In the genomic region with DNA sequence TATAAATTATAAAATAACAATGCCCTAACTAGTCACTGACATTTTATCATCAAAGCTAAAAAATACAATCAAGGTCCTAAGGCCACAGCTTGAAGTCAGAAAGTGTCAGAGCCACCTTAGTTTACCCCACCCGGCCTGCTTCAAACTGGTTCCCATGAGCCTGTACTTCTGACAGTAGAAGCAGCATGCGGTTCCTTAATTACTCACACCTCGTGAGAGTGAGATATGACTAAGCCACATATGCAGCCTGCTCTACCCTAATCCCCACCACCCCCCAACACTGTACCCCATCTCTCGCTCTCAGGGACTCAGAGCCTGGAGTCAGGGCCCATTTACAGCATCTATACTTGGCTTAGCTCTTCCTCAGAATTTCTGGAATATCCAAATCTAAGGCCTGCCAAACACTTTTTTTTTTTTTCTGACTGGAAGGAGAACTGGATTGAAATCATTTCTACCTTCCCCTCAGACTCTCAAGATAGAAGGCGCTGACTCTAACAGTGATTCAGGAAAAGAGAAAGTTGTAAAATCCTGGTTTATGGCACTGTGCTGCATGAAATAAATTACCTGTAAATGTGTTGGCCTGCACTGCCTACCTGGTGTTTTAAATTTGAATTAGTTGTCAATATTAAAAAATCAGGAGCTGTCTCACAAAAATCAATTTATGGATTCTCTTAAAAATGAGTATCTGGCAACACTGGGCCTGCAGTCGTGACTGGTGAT, we compare ENCODE assay signal across 20 cellular contexts.
DNase-seq lines count a peak whose midpoint lies in the region; ATAC-seq, FAIRE-seq and TF ChIP-seq lines count a peak whose summit lies in the region.
"Had no signal": no experiment of that assay in that cellular context is flagged by ENCODE, and none has a peak within 500 bp of the region (broad histone marks: within the 10 kb centered on the region; RNA-seq: fewer than 3 reads in every experiment).

No MANE protein-coding gene starts in this region.

- H3K27me3 ChIP-seq in bronchial epithelial cell (ENCODE audit: control insufficient read depth, insufficient read depth, low read length), result no peaks in the 10 kb centered on the region
- H3K27me3 ChIP-seq: gastroesophageal sphincter, left lung, upper lobe of right lung had no signal

- no peaks in the 10 kb centered on the region for H3K4me1 ChIP-seq in mucosa of descending colon (ENCODE audit: low read depth)
- H3K4me1 ChIP-seq: gastroesophageal sphincter, upper lobe of right lung had no signal

- no peak for FAIRE-seq in bronchial epithelial cell (lab: Jason Lieb, UNC)
- FAIRE-seq: D721Med had no signal

- H3K36me3 ChIP-seq in bronchial epithelial cell (ENCODE audit: control insufficient read depth, insufficient read depth, low read length), result no peaks in the 10 kb centered on the region
- H3K36me3 ChIP-seq in mucosa of descending colon (ENCODE audit: low read depth), result no peaks in the 10 kb centered on the region
- H3K36me3 ChIP-seq: gastroesophageal sphincter, left lung, upper lobe of right lung had no signal

- ATAC-seq in HG02885 (IDR thresholded peaks at IDR 0.05; ENCODE audit: poor library complexity, unreplicated experiment) (peak; percentile 42), mucosa of descending colon (peak; percentile 81)
- ATAC-seq: activated T-helper 17 cell treated with anti-CD3 and anti-CD28 coated beads, Interleukin-2, amount 50 U/mL, for 72 hours; gastroesophageal sphincter; left lung; Panc1; upper lobe of right lung had no signal

- TF ChIP-seq CTCF in GM13977 (IDR thresholded peaks at IDR 0.05; ENCODE audit: extremely low read depth, insufficient read depth, missing control alignments) (no peak), bronchial epithelial cell (IDR thresholded peaks at IDR 0.05; ENCODE audit: insufficient read depth, low read length, severe bottlenecking) (no peak), mucosa of descending colon (IDR thresholded peaks at IDR 0.05) (no peak)

- peak; percentile 10 for DNase-seq in GM13977 (ENCODE audit: low spot score)
- DNase-seq in bronchial epithelial cell (ENCODE audit: low read depth), result peak; percentile 63
- DNase-seq in mucosa of descending colon, result no peak
- DNase-seq in NCI-H82 (lab: John Stamatoyannopoulos, UW), result no peak
- DNase-seq in activated T-cell treated with anti-CD3 and anti-CD28 coated beads for 4 hours, result no peak
- no peak for DNase-seq in NCI-H446 treated with DMSO at 0.1 percent for 48 hours (lab: John Stamatoyannopoulos, UW)
- DNase-seq in NCI-H1105 (lab: John Stamatoyannopoulos, UW), result no peak
- DNase-seq: activated CD4-positive, CD25-positive, alpha-beta regulatory T cell treated with anti-CD3 and anti-CD28 coated beads, Interleukin-2, amount 50 U/mL, for 72 hours; erythroblast; left lung; NCI-H1436 treated with DMSO at 0.1 percent for 48 hours; NCI-H2171 treated with DMSO at 0.1 percent for 48 hours; stimulated activated CD4-positive, alpha-beta T cell treated with anti-CD3 and anti-CD28 coated beads, Interleukin-4, amount 100 ng/mL, for 4 hours; T-helper 9 cell; upper lobe of right lung had no signal

- in situ Hi-C loops in GM13977 (cut with MboI; ENCODE audit: low pct_unique_long_range_greater_than_20kb, low sequenced_read_pairs, unreplicated experiment), result no loop called here

- H3K9me3 ChIP-seq in mucosa of descending colon, result no peaks in the 10 kb centered on the region
- H3K9me3 ChIP-seq: gastroesophageal sphincter, upper lobe of right lung had no signal

- intact Hi-C loops in mucosa of descending colon (cut with DNase I, micrococcal nuclease), result no loop called here

- H3K4me3 ChIP-seq in bronchial epithelial cell (ENCODE audit: low read depth, low read length), result no peak overlapping the region
- no peak overlapping the region for H3K4me3 ChIP-seq in mucosa of descending colon
- H3K4me3 ChIP-seq: gastroesophageal sphincter, left lung, upper lobe of right lung had no signal

Comparison
In these comparisons a context has a peak if more than half of its experiments do, and no peak if none do; other contexts are left out.
1. DNase-seq: peak in GM13977 (single experiment) and bronchial epithelial cell (single experiment); none in mucosa of descending colon (0 of 3), NCI-H82 (single experiment), activated T-cell treated with anti-CD3 and anti-CD28 coated beads for 4 hours (single experiment), NCI-H446 treated with DMSO at 0.1 percent for 48 hours (single experiment) and NCI-H1105 (single experiment).